23 cellular contexts compared by ENCODE assay signal in the genomic region with DNA sequence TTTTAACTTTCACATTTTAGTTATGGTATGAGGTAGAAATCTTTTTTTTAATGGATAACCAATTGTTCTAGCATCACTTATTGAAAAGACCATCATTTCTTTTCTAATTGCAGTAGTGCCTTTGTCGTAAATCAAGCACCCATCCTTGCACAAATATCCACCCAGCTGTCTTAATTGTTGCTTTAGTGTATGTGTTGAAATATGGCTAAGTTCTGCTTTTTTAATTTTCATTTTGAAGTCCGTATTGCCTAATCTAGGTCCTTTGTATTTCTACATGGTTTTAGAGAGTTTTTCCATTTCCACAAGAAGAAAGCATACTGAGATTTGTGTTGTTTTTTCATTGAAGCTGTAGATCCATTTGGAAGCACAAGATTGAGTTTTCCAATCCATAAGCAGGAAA.
"Had no signal": no experiment of that assay in that cellular context is flagged by ENCODE, and none has a peak within 500 bp of the region (broad histone marks: within the 10 kb centered on the region; RNA-seq: fewer than 3 reads in every experiment).

No MANE protein-coding gene starts in this region.

- H3K27ac ChIP-seq: breast epithelium, colonic mucosa, dorsolateral prefrontal cortex, right lobe of liver, skin epidermis, tibial nerve had no signal

- ATAC-seq: effector memory CD8-positive, alpha-beta T cell; esophagus mucosa; left lobe of liver; right lobe of liver had no signal

- H3K4me3 Mint-ChIP-seq: activated naive CD8-positive, alpha-beta T cell treated with anti-CD3 and anti-CD28 coated beads for 36 hours; central memory CD8-positive, alpha-beta T cell; effector memory CD8-positive, alpha-beta T cell; naive B cell; stimulated activated naive CD8-positive, alpha-beta T cell treated with anti-CD3 and anti-CD28 coated beads, Interleukin-15, Interleukin-2, amounts not matched to agents 100 ng/mL and 50 ng/mL, for 24 hours had no signal

- H3K36me3 Mint-ChIP-seq: activated naive CD8-positive, alpha-beta T cell treated with anti-CD3 and anti-CD28 coated beads for 36 hours; naive B cell had no signal

- H3K4me1 ChIP-seq: breast epithelium, colonic mucosa, right lobe of liver, tibial nerve had no signal

- H3K27me3 ChIP-seq: breast epithelium, colonic mucosa, dorsolateral prefrontal cortex, right lobe of liver, tibial nerve had no signal

- H3K4me3 ChIP-seq: breast epithelium, colonic mucosa, dorsolateral prefrontal cortex, lung, right lobe of liver, skin epidermis, tibial nerve had no signal

- H3K27ac Mint-ChIP-seq: activated naive CD8-positive, alpha-beta T cell treated with anti-CD3 and anti-CD28 coated beads for 36 hours; effector memory CD8-positive, alpha-beta T cell; naive B cell; stimulated activated naive CD8-positive, alpha-beta T cell treated with anti-CD3 and anti-CD28 coated beads, Interleukin-15, Interleukin-2, amounts not matched to agents 100 ng/mL and 50 ng/mL, for 24 hours had no signal

- H3K9me3 ChIP-seq: breast epithelium, colonic mucosa, right lobe of liver, tibial nerve had no signal

- H3K27me3 Mint-ChIP-seq: activated naive CD8-positive, alpha-beta T cell treated with anti-CD3 and anti-CD28 coated beads for 36 hours; central memory CD8-positive, alpha-beta T cell; effector memory CD8-positive, alpha-beta T cell; naive B cell; stimulated activated naive CD8-positive, alpha-beta T cell treated with anti-CD3 and anti-CD28 coated beads, Interleukin-15, Interleukin-2, amounts not matched to agents 100 ng/mL and 50 ng/mL, for 24 hours had no signal

- H3K36me3 ChIP-seq: breast epithelium, colonic mucosa, right lobe of liver, tibial nerve had no signal

- H3K4me1 Mint-ChIP-seq: activated naive CD8-positive, alpha-beta T cell treated with anti-CD3 and anti-CD28 coated beads for 36 hours; central memory CD8-positive, alpha-beta T cell; naive B cell had no signal

- DNase-seq: activated CD4-positive, alpha-beta T cell treated with anti-CD3 and anti-CD28 coated beads, Interleukin-2, amount 50 U/mL, for 4 hours; activated CD8-positive, alpha-beta memory T cell treated with anti-CD3 and anti-CD28 coated beads, Interleukin-2, amount 50 U/mL, for 48 hours; activated naive CD4-positive, alpha-beta T cell treated with Interleukin-2 at 50 U/mL for 16 hours; activated naive CD8-positive, alpha-beta T cell treated with anti-CD3 and anti-CD28 coated beads for 36 hours; activated T-cell treated with anti-CD3 and anti-CD28 coated beads, Interleukin-2, amount 50 U/mL, for 48 hours; amniotic stem cell; colonic mucosa; dorsolateral prefrontal cortex; effector memory CD8-positive, alpha-beta T cell; foreskin melanocyte; naive B cell; posterior cingulate gyrus; right lobe of liver; stimulated activated CD4-positive, alpha-beta T cell treated with anti-CD3 and anti-CD28 coated beads, Interleukin-1b, Interleukin-23, amount 100 ng/mL, for 48 hours; substantia nigra had no signal
